6 cellular contexts compared by ENCODE assay signal in the genomic region with DNA sequence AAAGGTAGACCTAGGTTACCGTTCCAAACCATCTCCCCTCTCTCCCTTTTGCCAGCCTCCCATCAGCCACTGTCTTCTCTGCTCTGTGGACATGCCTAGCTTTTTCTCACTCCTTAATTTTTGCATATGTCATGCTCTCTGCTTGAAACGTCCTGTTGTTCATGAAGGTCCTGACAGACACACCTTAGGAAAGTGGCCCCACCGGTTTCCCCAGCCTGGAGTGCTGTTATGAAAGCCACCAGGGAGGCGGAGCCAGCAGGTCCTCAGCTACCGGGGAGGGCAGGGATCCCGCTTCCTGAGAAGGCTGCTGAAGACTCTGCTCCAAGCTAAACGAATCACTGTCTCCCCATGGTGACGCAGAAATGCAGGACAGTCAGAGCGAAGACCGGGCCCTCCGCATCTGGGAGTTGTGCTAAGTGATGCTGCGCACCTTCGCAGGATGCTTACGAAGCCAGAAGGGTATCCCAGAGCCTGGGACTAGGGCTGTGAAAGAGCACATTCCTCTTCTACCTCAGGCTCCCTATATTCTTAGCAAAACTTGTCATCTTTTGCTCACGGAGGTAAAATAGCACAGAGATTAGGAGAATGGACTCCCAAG. TPM values are rescaled to one million over a fixed set of nuclear protein-coding genes. Genes with fewer than 3 reads are reported as not detected.
DNase-seq lines count a peak whose midpoint lies in the region; ATAC-seq and TF ChIP-seq lines count a peak whose summit lies in the region.

No MANE protein-coding gene starts in this region.

- H4K20me1 ChIP-seq in neural progenitor cell (ENCODE audit: low read depth), result peaks cover 25% of the 10 kb centered on the region

- peak; percentile 51 for DNase-seq in NCI-H2196 (lab: John Stamatoyannopoulos, UW; ENCODE audit: unreplicated experiment)
- DNase-seq in NCI-H2196 treated with DMSO at 0.1 percent for 48 hours (lab: John Stamatoyannopoulos, UW; ENCODE audit: unreplicated experiment), result no peak
- peak; percentile 92 for DNase-seq in breast epithelium (ENCODE audit: low spot score in 2 of 2)
- peak; percentile 54 for DNase-seq in neural progenitor cell (ENCODE audit: low spot score)
- DNase-seq in HCEC 1CT, result no peak

- H3K4me1 Mint-ChIP-seq in neural progenitor cell, result peaks cover 39% of the 10 kb centered on the region

- H3K9me3 Mint-ChIP-seq in neural progenitor cell, result no peaks in the 10 kb centered on the region

- H3K27ac ChIP-seq in breast epithelium, result peak overlapping the region; percentile 85 to 89
- no peak overlapping the region for H3K27ac ChIP-seq in neural progenitor cell

- peaks cover 24% of the 10 kb centered on the region for H3F3A ChIP-seq in neural progenitor cell (ENCODE audit: low read depth)

- H3K4me2 ChIP-seq in neural progenitor cell, result peak overlapping the region; percentile 91

- H2AFZ ChIP-seq in neural progenitor cell (replicated peaks), result peak overlapping the region; percentile 80

- H3K36me3 Mint-ChIP-seq in neural progenitor cell, result no peaks in the 10 kb centered on the region

- H3K4me3 ChIP-seq in breast epithelium, result peak overlapping the region in 2 of 3 donors; percentile 24 to 50
- peak overlapping the region; percentile 50 for H3K4me3 ChIP-seq in neural progenitor cell

- intact Hi-C loops in breast epithelium (cut with DNase I; ENCODE audit: low total_unique reads), result no loop called here

- ATAC-seq in GM18511 (IDR thresholded peaks at IDR 0.05; ENCODE audit: unreplicated experiment), result no peak

- no peak overlapping the region for H3K9ac ChIP-seq in neural progenitor cell

- H3K27ac Mint-ChIP-seq in neural progenitor cell, result no peak overlapping the region

- H3K36me3 ChIP-seq in breast epithelium (no peaks in the 10 kb centered on the region), neural progenitor cell (no peaks in the 10 kb centered on the region)

- H3K27me3 ChIP-seq in breast epithelium (no peaks in the 10 kb centered on the region), neural progenitor cell (peaks cover 69% of the 10 kb centered on the region)

- no peaks in the 10 kb centered on the region for H3K9me3 ChIP-seq in breast epithelium
- H3K9me3 ChIP-seq in neural progenitor cell (ENCODE audit: low read depth), result no peaks in the 10 kb centered on the region

- H3K79me2 ChIP-seq in neural progenitor cell (ENCODE audit: low read depth), result no peaks in the 10 kb centered on the region

- H3K4me3 Mint-ChIP-seq in neural progenitor cell, result peak overlapping the region; percentile 82

- H3K27me3 Mint-ChIP-seq in neural progenitor cell (ENCODE audit: insufficient read depth, low read depth), result peaks cover 33% of the 10 kb centered on the region

- TF ChIP-seq CTCF in breast epithelium (IDR thresholded peaks at IDR 0.05), result no peak
- no peak for TF ChIP-seq CTCF in neural progenitor cell (IDR thresholded peaks at IDR 0.05)

- H3K4me1 ChIP-seq in breast epithelium (peaks cover 5 to 12% of the 10 kb centered on the region in 2 donors), neural progenitor cell (peaks cover 31% of the 10 kb centered on the region)

- TF ChIP-seq POLR2A in breast epithelium (IDR thresholded peaks at IDR 0.05), result no peak

RNA-seq across cellular contexts. Expression of gene SLC16A11, which starts 2.3 kb away (rescaled TPM):
- 1 to 10 TPM in 2 of 3 donors, not detected in 1; 1.5 to 3.6 TPM for total RNA-seq in breast epithelium
- not detected in 2 replicates for total RNA-seq in neural progenitor cell (ENCODE audit: low replicate concordance)

RNA-seq across cellular contexts. Expression of gene SLC16A13, which starts 10.4 kb away (rescaled TPM):
- total RNA-seq in breast epithelium, result 1 to 10 TPM in 2 of 3 donors, under 1 TPM in 1; 0.32 to 3.5 (median 2.6) TPM
- total RNA-seq in neural progenitor cell (ENCODE audit: low replicate concordance), result 1.4 TPM in 1 of 2 replicates, not detected in the other

RNA-seq across cellular contexts. Expression of gene BCL6B, which starts 23.4 kb away (rescaled TPM):
- total RNA-seq in breast epithelium (1 to 10 TPM; 1.4 to 5.9 (median 4.1) TPM), neural progenitor cell (ENCODE audit: low replicate concordance) (3.8 and 5.3 TPM in 2 replicates)

RNA-seq across cellular contexts. Expression of gene RNASEK, which starts 33.8 kb away (rescaled TPM):
- total RNA-seq in breast epithelium (100 to 1,000 TPM in 1 of 3 donors, 10 to 100 TPM in 2; 18.7 to 154 (median 93.4) TPM), neural progenitor cell (ENCODE audit: low replicate concordance) (104 and 137 TPM in 2 replicates)

RNA-seq across cellular contexts. Expression of gene CLEC10A, which starts 33.8 kb away (rescaled TPM):
- total RNA-seq in breast epithelium, result 10 to 100 TPM in 1 of 3 donors, 1 to 10 TPM in 2; 2.8 to 15.8 (median 2.9) TPM
- total RNA-seq in neural progenitor cell (ENCODE audit: low replicate concordance), result not detected in 2 replicates

Comparison
In these comparisons a context has a peak if more than half of its experiments do, and no peak if none do; other contexts are left out.
1. DNase-seq: peak in NCI-H2196 (single experiment), breast epithelium (2 of 2) and neural progenitor cell (single experiment); none in NCI-H2196 treated with DMSO at 0.1 percent for 48 hours (single experiment) and HCEC 1CT (single experiment).